Comparison of ENCODE assay signal across 16 cellular contexts in genomic region chrX:124358796-124359386, GRCh38. TPM values are rescaled to one million over a fixed set of nuclear protein-coding genes. Genes with fewer than 3 reads are reported as not detected.
DNase-seq lines count a peak whose midpoint lies in the region; ATAC-seq, FAIRE-seq and TF ChIP-seq lines count a peak whose summit lies in the region.
"Had no signal": no experiment of that assay in that cellular context is flagged by ENCODE, and none has a peak within 500 bp of the region (broad histone marks: within the 10 kb centered on the region; RNA-seq: fewer than 3 reads in every experiment).

No MANE protein-coding gene starts in this region.

- TF ChIP-seq CTCF in pancreas (IDR thresholded peaks at IDR 0.05), result no peak

- H3K9me3 ChIP-seq in pancreas, result no peaks in the 10 kb centered on the region

- H3K4me1 Mint-ChIP-seq in activated T-cell treated with anti-CD3 and anti-CD28 coated beads, Interleukin-2, amount 50 U/mL, for 24 hours (ENCODE audit: low read depth), result peaks cover 65% of the 10 kb centered on the region
- H3K4me1 Mint-ChIP-seq in T-helper 2 cell treated with Interferon-gamma antibody and Interleukin-4, amounts not matched to agents 5 μg/mL and 100 μg/mL, for 36 hours (ENCODE audit: low read depth), result peaks cover 55% of the 10 kb centered on the region

- peaks cover 9% of the 10 kb centered on the region for H3K27me3 Mint-ChIP-seq in activated T-cell treated with anti-CD3 and anti-CD28 coated beads, Interleukin-2, amount 50 U/mL, for 24 hours
- no peaks in the 10 kb centered on the region for H3K27me3 Mint-ChIP-seq in T-helper 2 cell treated with Interferon-gamma antibody and Interleukin-4, amounts not matched to agents 5 μg/mL and 100 μg/mL, for 36 hours (ENCODE audit: low read depth)

- no peaks in the 10 kb centered on the region for H3K4me1 ChIP-seq in pancreas

- peak overlapping the region; percentile 89 for H3K27ac Mint-ChIP-seq in activated T-cell treated with anti-CD3 and anti-CD28 coated beads, Interleukin-2, amount 50 U/mL, for 24 hours
- peak overlapping the region; percentile 85 for H3K27ac Mint-ChIP-seq in T-helper 2 cell treated with Interferon-gamma antibody and Interleukin-4, amounts not matched to agents 5 μg/mL and 100 μg/mL, for 36 hours

- peaks cover 16% of the 10 kb centered on the region for H3K36me3 Mint-ChIP-seq in activated T-cell treated with anti-CD3 and anti-CD28 coated beads, Interleukin-2, amount 50 U/mL, for 24 hours (ENCODE audit: low read depth)
- H3K36me3 Mint-ChIP-seq in T-helper 2 cell treated with Interferon-gamma antibody and Interleukin-4, amounts not matched to agents 5 μg/mL and 100 μg/mL, for 36 hours (ENCODE audit: low read depth), result peaks cover 30% of the 10 kb centered on the region

- ATAC-seq in GM21786 (IDR thresholded peaks at IDR 0.05; ENCODE audit: unreplicated experiment) (peak; percentile 47), pancreas (no peak)

- no peak overlapping the region for H3K4me3 ChIP-seq in pancreas

- intact Hi-C loops in pancreas (cut with DNase I), result no loop called here

- H3K4me3 Mint-ChIP-seq in activated T-cell treated with anti-CD3 and anti-CD28 coated beads, Interleukin-2, amount 50 U/mL, for 24 hours, result peak overlapping the region; percentile 61
- H3K4me3 Mint-ChIP-seq in T-helper 2 cell treated with Interferon-gamma antibody and Interleukin-4, amounts not matched to agents 5 μg/mL and 100 μg/mL, for 36 hours, result peak overlapping the region; percentile 74

- no peaks in the 10 kb centered on the region for H3K36me3 ChIP-seq in pancreas

- no peaks in the 10 kb centered on the region for H3K27me3 ChIP-seq in pancreas

- H3K9me3 Mint-ChIP-seq in activated T-cell treated with anti-CD3 and anti-CD28 coated beads, Interleukin-2, amount 50 U/mL, for 24 hours, result no peaks in the 10 kb centered on the region
- no peaks in the 10 kb centered on the region for H3K9me3 Mint-ChIP-seq in T-helper 2 cell treated with Interferon-gamma antibody and Interleukin-4, amounts not matched to agents 5 μg/mL and 100 μg/mL, for 36 hours

- FAIRE-seq in pancreas (lab: Jason Lieb, UNC), result peak; percentile 49

- WGBS in pancreas, 2 donors, result 42 to 53% methylated on average over 3 of the region's 3 CpGs

- DNase-seq in activated T-cell treated with anti-CD3 and anti-CD28 coated beads, Interleukin-2, amount 50 U/mL, for 24 hours, result no peak
- DNase-seq in activated T-cell treated with anti-CD3 and anti-CD28 coated beads, Interleukin-2, amount 50 U/mL, for 1 hour, result no peak
- no peak for DNase-seq in T-helper 2 cell treated with Interferon-gamma antibody and Interleukin-4, amounts not matched to agents 5 μg/mL and 100 μg/mL, for 36 hours (ENCODE audit: low spot score)
- DNase-seq in pancreas (no peak), AG08396 (ENCODE audit: low spot score) (no peak), iPS-NIHi11 (ENCODE audit: low spot score) (no peak), COLO829 (ENCODE audit: low spot score) (no peak)
- DNase-seq: ACHN, DMS 273 treated with DMSO at 0.1 percent for 48 hours, NCI-H1105 treated with DMSO at 0.1 percent for 48 hours, Right ventricle myocardium superior had no signal

- H3K27ac ChIP-seq in pancreas, result no peak overlapping the region

RNA-seq across cellular contexts. Expression of gene SH2D1A, which starts 12.5 kb away (rescaled TPM):
- total RNA-seq in pancreas, result under 1 TPM in 4 of 6 donors, not detected in 2; 0.09 to 0.23 (median 0.15) TPM
- under 1 TPM; 0.08 to 0.21 TPM for polyA plus RNA-seq in pancreas
- total RNA-seq: H4, lung microvascular endothelial cell, NCI-H460, Right ventricle myocardium superior had no signal

RNA-seq across cellular contexts. Expression of gene TEX13D, which starts 26.4 kb away (rescaled TPM):
- total RNA-seq in pancreas, result not detected
- under 1 TPM in 1 of 2 donors, not detected in 1; 0.02 TPM for polyA plus RNA-seq in pancreas
- total RNA-seq: H4, lung microvascular endothelial cell, NCI-H460, omental fat pad, Right ventricle myocardium superior had no signal
